Comparison of ENCODE assay signal across 18 cellular contexts in the genomic region with DNA sequence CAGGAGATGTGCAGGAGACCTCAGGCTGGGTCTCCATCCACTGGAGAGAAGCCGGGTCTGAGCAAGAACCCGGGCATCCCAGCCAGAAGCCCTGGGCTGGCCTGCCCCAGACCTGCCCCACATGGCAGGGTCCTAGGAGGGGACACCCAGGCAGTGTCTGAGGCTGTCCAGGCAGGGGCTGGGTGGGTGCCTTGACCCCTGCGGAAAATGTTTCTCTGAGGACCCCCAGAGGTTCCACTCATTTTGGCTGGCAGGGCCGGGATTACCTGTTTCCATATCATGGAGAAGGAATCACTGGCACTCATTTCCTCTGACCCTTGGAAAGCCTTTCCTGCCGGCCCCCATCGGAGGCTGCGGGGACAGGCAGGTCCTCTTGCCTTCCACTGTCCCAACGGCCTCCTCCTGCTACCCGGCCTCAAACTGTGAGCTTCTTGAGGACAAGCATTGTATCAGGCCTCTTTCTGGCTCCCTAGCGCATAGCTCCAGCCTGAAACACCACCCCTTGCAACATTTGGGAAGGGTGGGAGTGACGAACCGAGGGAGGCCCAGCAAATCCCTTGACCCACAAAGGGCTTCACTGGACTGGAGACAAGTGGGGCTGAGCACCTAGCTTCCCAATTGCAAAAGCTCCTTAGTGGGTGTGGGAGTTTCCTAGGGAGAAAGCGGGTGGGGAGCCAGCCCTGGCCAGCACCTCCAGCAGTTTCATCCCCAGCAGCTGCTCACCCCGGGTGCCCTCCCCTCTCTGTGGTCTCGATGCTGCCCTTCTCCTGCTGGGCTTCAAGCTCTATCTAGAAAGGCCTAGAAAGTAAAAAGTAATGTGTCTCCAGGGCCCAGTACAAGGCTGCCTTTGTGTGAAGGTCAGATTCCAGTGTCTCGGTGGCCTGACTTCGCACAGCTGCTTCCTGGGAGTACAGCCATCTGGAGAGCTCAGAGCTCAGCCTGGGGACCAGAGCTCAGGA. TPM values are rescaled to one million over a fixed set of nuclear protein-coding genes. Genes with fewer than 3 reads are reported as not detected.
A peak's percentile ranks its signal among the peaks of the same experiment; 100 is the strongest.
DNase-seq lines count a peak whose midpoint lies in the region; ATAC-seq and TF ChIP-seq lines count a peak whose summit lies in the region.
"Had no signal": no experiment of that assay in that cellular context is flagged by ENCODE, and none has a peak within 500 bp of the region (broad histone marks: within the 10 kb centered on the region; RNA-seq: fewer than 3 reads in every experiment).

No MANE protein-coding gene starts in this region.

- intact Hi-C loops in heart left ventricle (cut with DNase I) = no loop called here

- H3K27me3 Mint-ChIP-seq in activated CD8-positive, alpha-beta memory T cell treated with anti-CD3 and anti-CD28 coated beads, Interleukin-2, amount 10 ng/mL, durations not matched to agents 7 days and 5 days = peaks cover 7% of the 10 kb centered on the region
- peaks cover 5% of the 10 kb centered on the region for H3K27me3 Mint-ChIP-seq in osteocyte (ENCODE audit: unreplicated experiment)
- H3K27me3 Mint-ChIP-seq: T-cell had no signal

- no peaks in the 10 kb centered on the region for H3K27me3 ChIP-seq in heart left ventricle
- H3K27me3 ChIP-seq: tibial artery had no signal

- H3K4me3 ChIP-seq in heart left ventricle = no peak overlapping the region
- H3K4me3 ChIP-seq: A549, lung, tibial artery had no signal

- TF ChIP-seq POLR2A in heart left ventricle (IDR thresholded peaks at IDR 0.05) = no peak

- H3K9me3 ChIP-seq in heart left ventricle = no peaks in the 10 kb centered on the region
- H3K9me3 ChIP-seq: A549, tibial artery had no signal

- H3K36me3 Mint-ChIP-seq in activated CD8-positive, alpha-beta memory T cell treated with anti-CD3 and anti-CD28 coated beads, Interleukin-2, amount 10 ng/mL, durations not matched to agents 7 days and 5 days = no peaks in the 10 kb centered on the region
- H3K36me3 Mint-ChIP-seq in osteocyte (ENCODE audit: unreplicated experiment) = no peaks in the 10 kb centered on the region
- H3K36me3 Mint-ChIP-seq: T-cell had no signal

- H3K36me3 ChIP-seq in heart left ventricle = no peaks in the 10 kb centered on the region
- H3K36me3 ChIP-seq: tibial artery had no signal

- DNase-seq in activated CD8-positive, alpha-beta memory T cell treated with anti-CD3 and anti-CD28 coated beads, Interleukin-2, amount 10 ng/mL, durations not matched to agents 7 days and 5 days = peak; percentile 31
- DNase-seq in activated CD8-positive, alpha-beta memory T cell treated with anti-CD3 and anti-CD28 coated beads, Interleukin-2, amount 50 U/mL, for 4 hours = no peak
- DNase-seq in heart left ventricle = peak in 4 of 5 donors; percentile 63 to 73 (median 65)
- DNase-seq in osteocyte (ENCODE audit: extremely low spot score, unreplicated experiment) = peak; percentile 75
- no peak for DNase-seq in hepatic stellate cell (ENCODE audit: low spot score)
- no peak for DNase-seq in NCI-H2227 (lab: John Stamatoyannopoulos, UW; ENCODE audit: unreplicated experiment)
- DNase-seq: activated CD4-positive, alpha-beta T cell treated with anti-CD3 and anti-CD28 coated beads, Interleukin-2, amount 10 ng/mL, durations not matched to agents 24 days and 14 days; activated naive CD4-positive, alpha-beta T cell treated with anti-CD3 and anti-CD28 coated beads for 36 hours; DMS53; NCI-H146; NK-92 treated with Interleukin-12 subunit alpha and Interleukin-12 subunit beta, amount 100 ng/mL, for 24 hours; tibial artery had no signal

- CTCF ChIA-PET in activated CD8-positive, alpha-beta memory T cell treated with anti-CD3 and anti-CD28 coated beads, Interleukin-2, amount 10 ng/mL, durations not matched to agents 7 days and 5 days (lab: Charles Lee) = interaction anchor here (0.9 to 3.7 kb wide), 8 partner anchors 9 to 302 kb away, joined by 3 to 14 read pairs (median 4); no protein-coding TSS in a partner anchor

- no peak for TF ChIP-seq CTCF in heart left ventricle (IDR thresholded peaks at IDR 0.05)
- no peak for TF ChIP-seq CTCF in osteocyte (IDR thresholded peaks at IDR 0.05)

- WGBS in heart left ventricle, 4 donors = 60 to 72% (median 71%) methylated on average over 13 to 17 of the region's 17 CpGs

- H3K27ac Mint-ChIP-seq in activated CD8-positive, alpha-beta memory T cell treated with anti-CD3 and anti-CD28 coated beads, Interleukin-2, amount 10 ng/mL, durations not matched to agents 7 days and 5 days = no peak overlapping the region
- H3K27ac Mint-ChIP-seq in osteocyte (ENCODE audit: unreplicated experiment) = no peak overlapping the region
- H3K27ac Mint-ChIP-seq: activated CD4-positive, alpha-beta T cell treated with anti-CD3 and anti-CD28 coated beads, Interleukin-2, amount 10 ng/mL, durations not matched to agents 24 days and 14 days; activated naive CD4-positive, alpha-beta T cell treated with anti-CD3 and anti-CD28 coated beads for 36 hours; T-cell had no signal

- no peak overlapping the region for H3K4me3 Mint-ChIP-seq in activated CD8-positive, alpha-beta memory T cell treated with anti-CD3 and anti-CD28 coated beads, Interleukin-2, amount 10 ng/mL, durations not matched to agents 7 days and 5 days
- H3K4me3 Mint-ChIP-seq in osteocyte (ENCODE audit: unreplicated experiment) = no peak overlapping the region
- H3K4me3 Mint-ChIP-seq: activated CD4-positive, alpha-beta T cell treated with anti-CD3 and anti-CD28 coated beads, Interleukin-2, amount 10 ng/mL, durations not matched to agents 24 days and 14 days; activated naive CD4-positive, alpha-beta T cell treated with anti-CD3 and anti-CD28 coated beads for 36 hours; T-cell had no signal

- no peaks in the 10 kb centered on the region for H3K9me3 Mint-ChIP-seq in activated CD8-positive, alpha-beta memory T cell treated with anti-CD3 and anti-CD28 coated beads, Interleukin-2, amount 10 ng/mL, durations not matched to agents 7 days and 5 days (ENCODE audit: low read depth)
- no peaks in the 10 kb centered on the region for H3K9me3 Mint-ChIP-seq in osteocyte (ENCODE audit: unreplicated experiment)
- H3K9me3 Mint-ChIP-seq: activated CD4-positive, alpha-beta T cell treated with anti-CD3 and anti-CD28 coated beads, Interleukin-2, amount 10 ng/mL, durations not matched to agents 24 days and 14 days; activated naive CD4-positive, alpha-beta T cell treated with anti-CD3 and anti-CD28 coated beads for 36 hours; T-cell had no signal

- peaks cover 0 to 56% (median 24%) of the 10 kb centered on the region in 12 donors for H3K4me1 ChIP-seq in heart left ventricle

- H3K27ac ChIP-seq in heart left ventricle = peak overlapping the region in 10 of 12 donors; percentile 34 to 83 (median 54)
- H3K27ac ChIP-seq: A549, tibial artery had no signal

- ATAC-seq in activated CD8-positive, alpha-beta memory T cell treated with anti-CD3 and anti-CD28 coated beads, Interleukin-2, amount 10 ng/mL, durations not matched to agents 7 days and 5 days = no peak
- ATAC-seq in heart left ventricle (peak; percentile 28 to 74 (median 72)), GM19467 (IDR thresholded peaks at IDR 0.05; ENCODE audit: unreplicated experiment) (no peak), GM21360 (IDR thresholded peaks at IDR 0.05; ENCODE audit: unreplicated experiment) (no peak)
- ATAC-seq: A549, T-cell had no signal

- no peaks in the 10 kb centered on the region for H3K4me1 Mint-ChIP-seq in activated CD8-positive, alpha-beta memory T cell treated with anti-CD3 and anti-CD28 coated beads, Interleukin-2, amount 10 ng/mL, durations not matched to agents 7 days and 5 days
- peaks cover 22% of the 10 kb centered on the region for H3K4me1 Mint-ChIP-seq in osteocyte (ENCODE audit: unreplicated experiment)
- H3K4me1 Mint-ChIP-seq: activated CD4-positive, alpha-beta T cell treated with anti-CD3 and anti-CD28 coated beads, Interleukin-2, amount 10 ng/mL, durations not matched to agents 24 days and 14 days; T-cell had no signal

RNA-seq across cellular contexts. Expression of a gene that starts 29.7 kb away (rescaled TPM):
- total RNA-seq in activated CD8-positive, alpha-beta memory T cell treated with anti-CD3 and anti-CD28 coated beads, Interleukin-2, amount 10 ng/mL, durations not matched to agents 7 days and 5 days = under 1 TPM in 1 of 2 experiments, not detected in 1; 0.28 TPM
- total RNA-seq in heart left ventricle = 1 to 10 TPM in 1 of 9 donors, under 1 TPM in 3, not detected in 5; 0.05 to 1.2 (median 0.06) TPM
- polyA plus RNA-seq in heart left ventricle = 1 to 10 TPM in 1 of 2 donors, under 1 TPM in 1; 0.25 to 1.0 TPM
- total RNA-seq in osteocyte = not detected in 2 replicates
- total RNA-seq: activated CD4-positive, alpha-beta T cell treated with anti-CD3 and anti-CD28 coated beads, Interleukin-2, amount 10 ng/mL, durations not matched to agents 24 days and 14 days; activated naive CD4-positive, alpha-beta T cell treated with anti-CD3 and anti-CD28 coated beads for 36 hours; T-cell had no signal

RNA-seq across cellular contexts. Expression of a gene that starts 55.5 kb away (rescaled TPM):
- total RNA-seq in activated CD8-positive, alpha-beta memory T cell treated with anti-CD3 and anti-CD28 coated beads, Interleukin-2, amount 10 ng/mL, durations not matched to agents 7 days and 5 days = 100 to 1,000 TPM in 1 of 2 experiments, 10 to 100 TPM in 1; 97.9 to 105 TPM
- total RNA-seq in heart left ventricle (100 to 1,000 TPM; 166 to 471 (median 359) TPM), osteocyte (46.7 and 47.4 TPM in 2 replicates)
- polyA plus RNA-seq in heart left ventricle = 100 to 1,000 TPM; 158 to 160 TPM

RNA-seq across cellular contexts. Expression of a gene that starts 59.7 kb away (rescaled TPM):
- 10 to 100 TPM; 34.0 to 35.8 TPM for total RNA-seq in activated CD8-positive, alpha-beta memory T cell treated with anti-CD3 and anti-CD28 coated beads, Interleukin-2, amount 10 ng/mL, durations not matched to agents 7 days and 5 days
- total RNA-seq in heart left ventricle = 100 to 1,000 TPM in 4 of 9 donors, 10 to 100 TPM in 5; 63.0 to 503 (median 94.6) TPM
- 100 to 1,000 TPM in 1 of 2 donors, 10 to 100 TPM in 1; 62.3 to 296 TPM for polyA plus RNA-seq in heart left ventricle
- not detected in 2 replicates for total RNA-seq in osteocyte
- total RNA-seq: H4 had no signal

Comparison
In these comparisons a context has a peak if more than half of its experiments do, and no peak if none do; other contexts are left out.
1. DNase-seq: peak in activated CD8-positive, alpha-beta memory T cell treated with anti-CD3 and anti-CD28 coated beads, Interleukin-2, amount 10 ng/mL, durations not matched to agents 7 days and 5 days (single experiment), heart left ventricle (4 of 5) and osteocyte (single experiment); none in activated CD8-positive, alpha-beta memory T cell treated with anti-CD3 and anti-CD28 coated beads, Interleukin-2, amount 50 U/mL, for 4 hours (single experiment), hepatic stellate cell (single experiment) and NCI-H2227 (single experiment).
2. ATAC-seq: peak in heart left ventricle (4 of 4); none in activated CD8-positive, alpha-beta memory T cell treated with anti-CD3 and anti-CD28 coated beads, Interleukin-2, amount 10 ng/mL, durations not matched to agents 7 days and 5 days (single experiment), GM19467 (single experiment) and GM21360 (single experiment).
3. RNA of a gene that starts 59.7 kb away (total RNA-seq): 63.0 to 503 TPM in heart left ventricle and 34.0 to 35.8 TPM in activated CD8-positive, alpha-beta memory T cell treated with anti-CD3 and anti-CD28 coated beads, Interleukin-2, amount 10 ng/mL, durations not matched to agents 7 days and 5 days; not detected in osteocyte; every median in the first group is over 10 times any median in the second.